In genomic region chr13:106286811-106287210, GRCh38 we compare ENCODE assay signal across 18 cellular contexts.
DNase-seq lines count a peak whose midpoint lies in the region; ATAC-seq, FAIRE-seq and TF ChIP-seq lines count a peak whose summit lies in the region.
"Had no signal": no experiment of that assay in that cellular context is flagged by ENCODE, and none has a peak within 500 bp of the region (broad histone marks: within the 10 kb centered on the region; RNA-seq: fewer than 3 reads in every experiment).

No MANE protein-coding gene starts in this region.

- H2BK15ac ChIP-seq in neuronal stem cell (ENCODE audit: low read length) = no peak overlapping the region

- no peak for TF ChIP-seq POLR2A in GM12878 (IDR thresholded peaks at IDR 0.05; ENCODE audit: low read depth, low read length)

- H3K27ac Mint-ChIP-seq in T-helper 17 cell = no peak overlapping the region
- H3K27ac Mint-ChIP-seq in activated CD8-positive, alpha-beta T cell treated with anti-CD3 and anti-CD28 coated beads, Interleukin-2, amount 10 ng/mL, durations not matched to agents 7 days and 5 days = no peak overlapping the region
- H3K27ac Mint-ChIP-seq: activated CD4-positive, alpha-beta T cell treated with anti-CD3 and anti-CD28 coated beads, Interleukin-2, amount 10 ng/mL, durations not matched to agents 24 days and 14 days; naive thymus-derived CD4-positive, alpha-beta T cell had no signal

- H3K79me2 ChIP-seq in GM12878 (ENCODE audit: control insufficient read depth, insufficient read depth, low read length) = no peaks in the 10 kb centered on the region

- peaks cover 4% of the 10 kb centered on the region for H3K27me3 Mint-ChIP-seq in T-helper 17 cell
- H3K27me3 Mint-ChIP-seq in activated CD8-positive, alpha-beta T cell treated with anti-CD3 and anti-CD28 coated beads, Interleukin-2, amount 10 ng/mL, durations not matched to agents 7 days and 5 days (ENCODE audit: low read depth) = no peaks in the 10 kb centered on the region
- H3K27me3 Mint-ChIP-seq: activated CD4-positive, alpha-beta T cell treated with anti-CD3 and anti-CD28 coated beads, Interleukin-2, amount 10 ng/mL, durations not matched to agents 24 days and 14 days; central memory CD8-positive, alpha-beta T cell had no signal

- no peaks in the 10 kb centered on the region for H4K20me1 ChIP-seq in GM12878 (ENCODE audit: control insufficient read depth, insufficient read depth)

- H4K8ac ChIP-seq in neuronal stem cell (ENCODE audit: low read depth, low read length) = no peak overlapping the region

- H3K23ac ChIP-seq in neuronal stem cell (ENCODE audit: low read depth, low read length, poor library complexity) = no peak overlapping the region

- TF ChIP-seq CTCF in GM12878 (IDR thresholded peaks at IDR 0.05 in 2 of 3, conservative IDR thresholded peaks at IDR 0.05 in 1 of 3; ENCODE audit: control insufficient read depth in 2 of 3, extremely low read depth in 1 of 3, insufficient read depth in 1 of 3, low read depth in 3 of 3, low read length in 3 of 3) = no peak

- H3K4me2 ChIP-seq in GM12878 (ENCODE audit: control insufficient read depth, insufficient read depth) (no peak overlapping the region), neuronal stem cell (ENCODE audit: insufficient read depth, low read length, poor library complexity, severe bottlenecking) (no peak overlapping the region)

- no peak overlapping the region for H3K4me3 Mint-ChIP-seq in T-helper 17 cell
- H3K4me3 Mint-ChIP-seq in activated CD8-positive, alpha-beta T cell treated with anti-CD3 and anti-CD28 coated beads, Interleukin-2, amount 10 ng/mL, durations not matched to agents 7 days and 5 days = no peak overlapping the region
- H3K4me3 Mint-ChIP-seq: activated CD4-positive, alpha-beta T cell treated with anti-CD3 and anti-CD28 coated beads, Interleukin-2, amount 10 ng/mL, durations not matched to agents 24 days and 14 days; central memory CD8-positive, alpha-beta T cell; naive thymus-derived CD4-positive, alpha-beta T cell had no signal

- no peak overlapping the region for H2BK120ac ChIP-seq in neuronal stem cell (ENCODE audit: low read depth, low read length)

- H3K9ac ChIP-seq in GM12878 (ENCODE audit: control insufficient read depth, insufficient read depth, low read length) (no peak overlapping the region), neuronal stem cell (ENCODE audit: low read depth, low read length, poor library complexity) (no peak overlapping the region)

- RAD21 ChIA-PET in GM12878 (lab: Charles Lee; ENCODE audit: unreplicated experiment) = no interaction called here

- H2BK5ac ChIP-seq in neuronal stem cell (ENCODE audit: low read length) = no peak overlapping the region

- H3K27me3 ChIP-seq in GM12878 (replicated peaks in 1 of 2; ENCODE audit: control insufficient read depth in 2 of 2, insufficient read depth in 2 of 2, low read length in 1 of 2) (no peaks in the 10 kb centered on the region), neuronal stem cell (ENCODE audit: control insufficient read depth in 3 of 3, insufficient read depth in 3 of 3, low read depth in 1 of 3, low read length in 3 of 3) (no peaks in the 10 kb centered on the region)
- H3K27me3 ChIP-seq: esophagus squamous epithelium had no signal

- no peak overlapping the region for H3K14ac ChIP-seq in neuronal stem cell (ENCODE audit: low read length)

- WGBS in GM12878 (ENCODE audit: insufficient coverage, insufficient replicate concordance, low lambda C conversion rate, missing lambda C conversion rate) = 14% methylated on average over 3 of the region's 3 CpGs
- WGBS in neuronal stem cell (ENCODE audit: extremely low coverage in 2 of 2, insufficient read length in 2 of 2, insufficient replicate concordance in 1 of 2), 2 donors = no CpG with 5 or more reads among the region's 3 CpGs

- no TSS peak for BruUV-seq in GM12878 (replicated peaks; lab: Mats Ljungman, UMichigan)

- CTCF ChIA-PET in GM12878 (lab: Yijun Ruan, JAX) = no interaction called here
- CTCF ChIA-PET in activated CD8-positive, alpha-beta T cell treated with anti-CD3 and anti-CD28 coated beads, Interleukin-2, amount 10 ng/mL, durations not matched to agents 7 days and 5 days (lab: Charles Lee) = no interaction called here

- H3K9me3 ChIP-seq in GM12878 (replicated peaks; ENCODE audit: control insufficient read depth, insufficient read depth, low read length) (no peaks in the 10 kb centered on the region), neuronal stem cell (replicated peaks in 1 of 2; ENCODE audit: control insufficient read depth in 2 of 2, insufficient read depth in 1 of 2, low read depth in 1 of 2, low read length in 2 of 2) (no peaks in the 10 kb centered on the region), T-helper 17 cell (ENCODE audit: control insufficient read depth, low read length, poor library complexity, severe bottlenecking) (no peaks in the 10 kb centered on the region)
- H3K9me3 ChIP-seq: esophagus squamous epithelium had no signal

- FAIRE-seq in GM12878 (lab: Jason Lieb, UNC) = no peak
- FAIRE-seq: islet of Langerhans had no signal

- H2AK5ac ChIP-seq in neuronal stem cell (ENCODE audit: low read depth, low read length) = no peak overlapping the region

- H3K4me3 ChIP-seq in GM12878 (no peak overlapping the region), neuronal stem cell (ENCODE audit: low read length in 2 of 2) (no peak overlapping the region)
- H3K4me3 ChIP-seq: esophagus squamous epithelium had no signal

- no peaks in the 10 kb centered on the region for H3K79me1 ChIP-seq in neuronal stem cell (ENCODE audit: low read depth, low read length)

- H3K4me1 Mint-ChIP-seq in T-helper 17 cell = no peaks in the 10 kb centered on the region
- H3K4me1 Mint-ChIP-seq in activated CD8-positive, alpha-beta T cell treated with anti-CD3 and anti-CD28 coated beads, Interleukin-2, amount 10 ng/mL, durations not matched to agents 7 days and 5 days (ENCODE audit: low read depth) = no peaks in the 10 kb centered on the region
- H3K4me1 Mint-ChIP-seq: activated CD4-positive, alpha-beta T cell treated with anti-CD3 and anti-CD28 coated beads, Interleukin-2, amount 10 ng/mL, durations not matched to agents 24 days and 14 days; central memory CD8-positive, alpha-beta T cell; naive thymus-derived CD4-positive, alpha-beta T cell had no signal

- ATAC-seq in GM18519 (IDR thresholded peaks at IDR 0.05; ENCODE audit: low FRiP score, unreplicated experiment) (peak; percentile 94), HG03064 (IDR thresholded peaks at IDR 0.05; ENCODE audit: low read depth, unreplicated experiment) (peak; percentile 95), GM12878 (peak; percentile 87), T-helper 17 cell (no peak)
- no peak for ATAC-seq in activated CD8-positive, alpha-beta T cell treated with anti-CD3 and anti-CD28 coated beads, Interleukin-2, amount 10 ng/mL, durations not matched to agents 7 days and 5 days
- ATAC-seq: naive thymus-derived CD4-positive, alpha-beta T cell had no signal

- H3K27ac ChIP-seq in GM12878 (ENCODE audit: control insufficient read depth, insufficient read depth) (no peak overlapping the region), neuronal stem cell (replicated peaks; ENCODE audit: low read length) (no peak overlapping the region)
- H3K27ac ChIP-seq: esophagus squamous epithelium had no signal

- intact Hi-C loops in GM12878 (cut with micrococcal nuclease; ENCODE audit: unreplicated experiment) = no loop called here

- no peak for DNase-seq in GM12878 (ENCODE audit: low read depth, low spot score)
- no peak for DNase-seq in neuronal stem cell (ENCODE audit: low spot score)
- no peak for DNase-seq in HCEC 1CT
- no peak for DNase-seq in COLO668 (lab: John Stamatoyannopoulos, UW; ENCODE audit: unreplicated experiment)
- no peak for DNase-seq in T-helper 17 cell
- DNase-seq in activated CD8-positive, alpha-beta T cell treated with anti-CD3 and anti-CD28 coated beads, Interleukin-2, amount 10 ng/mL, durations not matched to agents 7 days and 5 days = no peak
- DNase-seq: activated CD4-positive, alpha-beta T cell treated with anti-CD3 and anti-CD28 coated beads, Interleukin-2, amount 10 ng/mL, durations not matched to agents 24 days and 14 days; amniotic stem cell; DMS 273 treated with DMSO at 0.1 percent for 48 hours; esophagus squamous epithelium; mammary epithelial cell; naive thymus-derived CD4-positive, alpha-beta T cell; NCI-H187; NCI-H226 had no signal

- no peak overlapping the region for H2BK12ac ChIP-seq in neuronal stem cell (ENCODE audit: low read length)

- no peaks in the 10 kb centered on the region for H3K36me3 Mint-ChIP-seq in T-helper 17 cell (ENCODE audit: low read depth)
- no peaks in the 10 kb centered on the region for H3K36me3 Mint-ChIP-seq in activated CD8-positive, alpha-beta T cell treated with anti-CD3 and anti-CD28 coated beads, Interleukin-2, amount 10 ng/mL, durations not matched to agents 7 days and 5 days (ENCODE audit: low read depth)

- H3K18ac ChIP-seq in neuronal stem cell (ENCODE audit: low read length) = no peak overlapping the region

- H3K4me1 ChIP-seq in GM12878 (ENCODE audit: control insufficient read depth, insufficient read depth, low read length) = no peaks in the 10 kb centered on the region
- peaks cover 2 to 9% of the 10 kb centered on the region in 2 donors for H3K4me1 ChIP-seq in neuronal stem cell (ENCODE audit: control insufficient read depth in 2 of 2, insufficient read depth in 1 of 2, low read depth in 1 of 2, low read length in 2 of 2)

- H3K4ac ChIP-seq in neuronal stem cell (ENCODE audit: low read length) = no peak overlapping the region

- H4K91ac ChIP-seq in neuronal stem cell (ENCODE audit: low read depth, low read length, poor library complexity) = no peak overlapping the region

- H3K9me3 Mint-ChIP-seq in activated CD8-positive, alpha-beta T cell treated with anti-CD3 and anti-CD28 coated beads, Interleukin-2, amount 10 ng/mL, durations not matched to agents 7 days and 5 days (ENCODE audit: insufficient read depth) = no peaks in the 10 kb centered on the region
- H3K9me3 Mint-ChIP-seq: activated CD4-positive, alpha-beta T cell treated with anti-CD3 and anti-CD28 coated beads, Interleukin-2, amount 10 ng/mL, durations not matched to agents 24 days and 14 days had no signal

- no peak for TF ChIP-seq RAD21 in GM12878 (IDR thresholded peaks at IDR 0.05; ENCODE audit: insufficient read depth, low read depth, low read length)

- POLR2A ChIA-PET in GM12878 (lab: Charles Lee) = no interaction called here
- POLR2A ChIA-PET in activated CD8-positive, alpha-beta T cell treated with anti-CD3 and anti-CD28 coated beads, Interleukin-2, amount 10 ng/mL, durations not matched to agents 7 days and 5 days (lab: Charles Lee) = no interaction called here

- in situ Hi-C loops in GM12878 (cut with MboI) = no loop called here

- TF ChIP-seq EP300 in GM12878 (IDR thresholded peaks at IDR 0.05; ENCODE audit: borderline replicate concordance in 1 of 2, control insufficient read depth in 1 of 2, low read depth in 2 of 2, low read length in 2 of 2) = no peak

- H3K36me3 ChIP-seq in GM12878 (ENCODE audit: control insufficient read depth in 2 of 2, insufficient read depth in 2 of 2, low read length in 1 of 2) (no peaks in the 10 kb centered on the region), neuronal stem cell (replicated peaks in 1 of 2; ENCODE audit: control insufficient read depth in 2 of 2, insufficient read depth in 2 of 2, low read length in 2 of 2) (no peaks in the 10 kb centered on the region)
- H3K36me3 ChIP-seq: esophagus squamous epithelium had no signal

- peak overlapping the region; percentile 37 for H2AFZ ChIP-seq in GM12878 (ENCODE audit: control insufficient read depth, low read depth, low read length)
- peak overlapping the region; percentile 57 for H2AFZ ChIP-seq in neuronal stem cell (ENCODE audit: low read length)

- SMC1A ChIA-PET in GM12878 (lab: Charles Lee; ENCODE audit: uncharacterized antibody, unreplicated experiment) = interaction anchor here (1.2 kb wide), 1 partner anchor 65 kb away, joined by 3 read pairs; no protein-coding TSS in a partner anchor

Comparison
In these comparisons a context has a peak if more than half of its experiments do, and no peak if none do; other contexts are left out.
1. ATAC-seq: peak in GM18519 (single experiment), HG03064 (single experiment) and GM12878 (single experiment); none in T-helper 17 cell (single experiment) and activated CD8-positive, alpha-beta T cell treated with anti-CD3 and anti-CD28 coated beads, Interleukin-2, amount 10 ng/mL, durations not matched to agents 7 days and 5 days (single experiment).